1 cellular context compared by ENCODE assay signal in genomic region chr5:8057764-8058163, GRCh38.
TF ChIP-seq lines count a peak whose summit lies in the region.

No MANE protein-coding gene starts in this region.

TF ChIP-seq in K562, 482 proteins besides CTCF, POLR2A, EP300 and RAD21 (continued from another document and continues in another):
- TF ChIP-seq E2F6 (IDR thresholded peaks at IDR 0.05; ENCODE audit: borderline replicate concordance in 1 of 2, extremely low read depth in 1 of 2, insufficient read depth in 1 of 2, insufficient read length in 1 of 2, low read depth in 1 of 2, low read length in 1 of 2, poor library complexity in 1 of 2, severe bottlenecking in 1 of 2) (peak in 1 of 2 experiments; percentile 33), GTF3C2 (IDR thresholded peaks at IDR 0.05; ENCODE audit: borderline replicate concordance, extremely low read depth, insufficient read length) (no peak), ZNF175 (CRISPR knock-in tag; IDR thresholded peaks at IDR 0.05; ENCODE audit: low read depth) (no peak), CBFA2T3 (IDR thresholded peaks at IDR 0.05) (peak; percentile 95), HMBOX1 (IDR thresholded peaks at IDR 0.05) (no peak), ATF7 (IDR thresholded peaks at IDR 0.05) (0 out of 2 replicates have a peak, but pooled peaks have one; percentile 20), MAFF (IDR thresholded peaks at IDR 0.05; ENCODE audit: low read length) (peak; percentile 92), ZNF354B (CRISPR knock-in tag; IDR thresholded peaks at IDR 0.05) (no peak), SMARCE1 (IDR thresholded peaks at IDR 0.05) (peak; percentile 32; the same call in 1 of the 2 replicates), ELK1 (CRISPR knock-in tag; IDR thresholded peaks at IDR 0.05) (no peak), ZNF143 (CRISPR knock-in tag; IDR thresholded peaks at IDR 0.05) (no peak), GATAD2B (IDR thresholded peaks at IDR 0.05; ENCODE audit: borderline replicate concordance) (no peak), KAT8 (IDR thresholded peaks at IDR 0.05; ENCODE audit: low read depth) (no peak), ZBTB12 (CRISPR knock-in tag; IDR thresholded peaks at IDR 0.05) (no peak), FOXP1 (CRISPR knock-in tag; IDR thresholded peaks at IDR 0.05) (no peak), C11orf30 (IDR thresholded peaks at IDR 0.05; ENCODE audit: low read depth) (peak; percentile 98), ZNF507 (tag; conservative IDR thresholded peaks at IDR 0.05) (no peak), TAF1 (IDR thresholded peaks at IDR 0.05; ENCODE audit: control insufficient read depth, extremely low read depth, insufficient read depth, low read length, severe bottlenecking) (no peak), ZNF277 (CRISPR knock-in tag; IDR thresholded peaks at IDR 0.05; ENCODE audit: borderline replicate concordance) (no peak), ZNF274 (IDR thresholded peaks at IDR 0.05; ENCODE audit: borderline replicate concordance, low read depth, low read length) (no peak), HCFC1 (IDR thresholded peaks at IDR 0.05; ENCODE audit: low read depth, low read length) (no peak), GATAD2A (IDR thresholded peaks at IDR 0.05) (no peak), MEF2D (tag; conservative IDR thresholded peaks at IDR 0.05; ENCODE audit: low read depth) (no peak), MYC (IDR thresholded peaks at IDR 0.05; ENCODE audit: low read depth, low read length) (0 out of 2 replicates have a peak, but pooled peaks have one; percentile 55), MYC (CRISPR knock-in tag; IDR thresholded peaks at IDR 0.05; ENCODE audit: borderline replicate concordance, low read depth) (no peak), ZNF12 (CRISPR knock-in tag; IDR thresholded peaks at IDR 0.05) (no peak), COPS2 (conservative IDR thresholded peaks at IDR 0.05) (no peak), TEAD2 (tag; IDR thresholded peaks at IDR 0.05) (no peak), SRF (CRISPR knock-in tag; IDR thresholded peaks at IDR 0.05) (no peak), ZNF184 (CRISPR knock-in tag; IDR thresholded peaks at IDR 0.05) (no peak), CXXC5 (CRISPR knock-in tag; IDR thresholded peaks at IDR 0.05) (no peak), MCM3 (IDR thresholded peaks at IDR 0.05) (no peak), CHAMP1 (IDR thresholded peaks at IDR 0.05) (no peak), STAT5B (CRISPR knock-in tag; IDR thresholded peaks at IDR 0.05) (no peak), TEAD4 (IDR thresholded peaks at IDR 0.05; ENCODE audit: low read length) (peak; percentile 85), TEAD4 (CRISPR knock-in tag; IDR thresholded peaks at IDR 0.05; ENCODE audit: borderline replicate concordance) (no peak), ZNF347 (CRISPR knock-in tag; IDR thresholded peaks at IDR 0.05; ENCODE audit: low read depth) (no peak), ZNF217 (CRISPR knock-in tag; IDR thresholded peaks at IDR 0.05) (no peak), ESRRB (CRISPR knock-in tag; IDR thresholded peaks at IDR 0.05; ENCODE audit: borderline replicate concordance) (no peak), HLTF (IDR thresholded peaks at IDR 0.05) (0 out of 2 replicates have a peak, but pooled peaks have one; percentile 56), DDX20 (tag; IDR thresholded peaks at IDR 0.05; ENCODE audit: low read depth) (no peak), NCOA2 (IDR thresholded peaks at IDR 0.05; ENCODE audit: partially characterized antibody in 2 of 2) (no peak), MCM2 (IDR thresholded peaks at IDR 0.05; ENCODE audit: low read depth) (no peak), NR2F6 (CRISPR knock-in tag; IDR thresholded peaks at IDR 0.05) (no peak), FIP1L1 (IDR thresholded peaks at IDR 0.05; ENCODE audit: low read depth, low read length, poor library complexity, severe bottlenecking) (no peak), MAFK (IDR thresholded peaks at IDR 0.05; ENCODE audit: low read length) (peak; percentile 92), ZNF197 (CRISPR knock-in tag; IDR thresholded peaks at IDR 0.05; ENCODE audit: low read depth) (no peak), MAZ (CRISPR knock-in tag; conservative IDR thresholded peaks at IDR 0.05 in 1 of 2, IDR thresholded peaks at IDR 0.05 in 1 of 2) (no peak), CSDE1 (IDR thresholded peaks at IDR 0.05) (no peak), PTRF (tag; IDR thresholded peaks at IDR 0.05) (no peak), EZH2 (IDR thresholded peaks at IDR 0.05; ENCODE audit: borderline replicate concordance, low read depth, low read length) (no peak), ZNF695 (CRISPR knock-in tag; IDR thresholded peaks at IDR 0.05) (no peak), PHB (CRISPR knock-in tag; IDR thresholded peaks at IDR 0.05) (no peak), KDM2B (CRISPR knock-in tag; IDR thresholded peaks at IDR 0.05) (no peak), MEIS2 (IDR thresholded peaks at IDR 0.05; ENCODE audit: partially characterized antibody) (no peak), SMARCA4 (IDR thresholded peaks at IDR 0.05) (peak; percentile 54), GABPB1 (CRISPR knock-in tag; IDR thresholded peaks at IDR 0.05) (no peak), ASH1L (IDR thresholded peaks at IDR 0.05; ENCODE audit: borderline replicate concordance, low read depth, partially characterized antibody) (no peak), CHD2 (IDR thresholded peaks at IDR 0.05; ENCODE audit: low read depth, low read length) (no peak), TARDBP (IDR thresholded peaks at IDR 0.05) (no peak), ZHX1 (conservative IDR thresholded peaks at IDR 0.05; ENCODE audit: low read length) (no peak), POLR2B (IDR thresholded peaks at IDR 0.05; ENCODE audit: low read depth, partially characterized antibody) (no peak)
